Comparison of ENCODE assay signal across 27 cellular contexts in genomic region chr6:119262612-119263011, GRCh38.
"Had no signal": no experiment of that assay in that cellular context is flagged by ENCODE, and none has a peak within 500 bp of the region (broad histone marks: within the 10 kb centered on the region; RNA-seq: fewer than 3 reads in every experiment).

No MANE protein-coding gene starts in this region.

- H3K27me3 Mint-ChIP-seq: naive thymus-derived CD8-positive, alpha-beta T cell; stimulated activated naive CD8-positive, alpha-beta T cell treated with anti-CD3 and anti-CD28 coated beads, Interleukin-15, Interleukin-2, amounts not matched to agents 100 ng/mL and 50 ng/mL, for 24 hours had no signal

- H3K9me3 ChIP-seq: lower lobe of right lung, pancreas, prostate gland, sigmoid colon, testis, thyroid gland, transverse colon, upper lobe of left lung, vagina had no signal

- H3K27me3 ChIP-seq: left lung, pancreas, sigmoid colon, spleen, testis, thyroid gland, transverse colon, upper lobe of left lung, vagina had no signal

- H3K4me1 ChIP-seq: prostate gland, testis, thyroid gland had no signal

- H3K27ac ChIP-seq: lower lobe of right lung, prostate gland, sigmoid colon, spleen, testis, thyroid gland had no signal

- DNase-seq: hippocampal formation; kidney; left colon; left lung; lower lobe of right lung; mammary epithelial cell; mesenchymal stem cell; naive thymus-derived CD8-positive, alpha-beta T cell; nucleus accumbens; pancreas; retina; right cardiac atrium; sigmoid colon; small intestine; spleen; stimulated activated CD4-positive, alpha-beta T cell treated with anti-CD3 and anti-CD28 coated beads, Interleukin-4, amount 100 ng/mL, for 24 hours; stimulated activated naive CD4-positive, alpha-beta T cell; testis; thyroid gland; transverse colon; upper lobe of left lung had no signal

- ATAC-seq: left colon; naive thymus-derived CD8-positive, alpha-beta T cell; right cardiac atrium; stimulated activated effector memory CD8-positive, alpha-beta T cell treated with anti-CD3 and anti-CD28 coated beads, Interleukin-12 subunit alpha, Interleukin-12 subunit beta, amount 100 ng/mL, for 72 hours had no signal

- H3K36me3 Mint-ChIP-seq: stimulated activated effector memory CD8-positive, alpha-beta T cell treated with anti-CD3 and anti-CD28 coated beads, Interleukin-12 subunit alpha, Interleukin-12 subunit beta, amount 100 ng/mL, for 72 hours had no signal

- H3K27ac Mint-ChIP-seq: nephron; stimulated activated naive CD8-positive, alpha-beta T cell treated with anti-CD3 and anti-CD28 coated beads, Interleukin-15, Interleukin-2, amounts not matched to agents 100 ng/mL and 50 ng/mL, for 24 hours had no signal

- H3K4me1 Mint-ChIP-seq: nephron, neural crest cell had no signal

- H3K9me3 Mint-ChIP-seq: nephron; neural crest cell; stimulated activated effector memory CD8-positive, alpha-beta T cell treated with anti-CD3 and anti-CD28 coated beads, Interleukin-12 subunit alpha, Interleukin-12 subunit beta, amount 100 ng/mL, for 72 hours had no signal

- H3K4me3 ChIP-seq: left lung, lower lobe of right lung, pancreas, prostate gland, sigmoid colon, spleen, testis, thyroid gland, transverse colon, upper lobe of left lung, vagina had no signal

- H3K4me3 Mint-ChIP-seq: naive thymus-derived CD8-positive, alpha-beta T cell; nephron; neural crest cell; stimulated activated effector memory CD8-positive, alpha-beta T cell treated with anti-CD3 and anti-CD28 coated beads, Interleukin-12 subunit alpha, Interleukin-12 subunit beta, amount 100 ng/mL, for 72 hours; stimulated activated naive CD8-positive, alpha-beta T cell treated with anti-CD3 and anti-CD28 coated beads, Interleukin-15, Interleukin-2, amounts not matched to agents 100 ng/mL and 50 ng/mL, for 24 hours had no signal

- FAIRE-seq: pancreas, small intestine had no signal

- H3K36me3 ChIP-seq: left lung, lower lobe of right lung, pancreas, prostate gland, sigmoid colon, thyroid gland, transverse colon, upper lobe of left lung, vagina had no signal
